ENCODE assay signal across 8 cellular contexts in genomic region chr4:185395956-185396723, GRCh38. TPM values are rescaled to one million over a fixed set of nuclear protein-coding genes. Genes with fewer than 3 reads are reported as not detected.
A peak's percentile ranks its signal among the peaks of the same experiment; 100 is the strongest.
DNase-seq lines count a peak whose midpoint lies in the region; TF ChIP-seq lines count a peak whose summit lies in the region.

No MANE protein-coding gene starts in this region.

- no peaks in the 10 kb centered on the region for H3K9me3 Mint-ChIP-seq in HFFc6

- peak overlapping the region; percentile 92 for H3K4me3 Mint-ChIP-seq in HFFc6

- no peak for TF ChIP-seq CTCF in HFFc6 (IDR thresholded peaks at IDR 0.05)

- peaks cover 2% of the 10 kb centered on the region for H3K27me3 Mint-ChIP-seq in HFFc6 (ENCODE audit: insufficient read depth)

- peaks cover 52% of the 10 kb centered on the region for H3K4me1 Mint-ChIP-seq in HFFc6 (ENCODE audit: low read depth)

- in situ Hi-C loops in SK-MEL-5 (cut with HindIII; ENCODE audit: low pct_unique_long_range_greater_than_20kb, low sequenced_read_pairs), result no loop called here

- H3K36me3 Mint-ChIP-seq in HFFc6 (ENCODE audit: low read depth), result peaks cover 15% of the 10 kb centered on the region

- peak; percentile 94 for DNase-seq in GM04504 (ENCODE audit: low read depth)
- peak; percentile 96 for DNase-seq in HFFc6
- DNase-seq in NAMALWA (ENCODE audit: low spot score), result peak; percentile 97
- peak; percentile 98 for DNase-seq in SK-MEL-5 (ENCODE audit: low read depth, low spot score)
- peak; percentile 97 for DNase-seq in activated naive CD4-positive, alpha-beta T cell treated with anti-CD3 and anti-CD28 coated beads, Interleukin-2, amount 50 U/mL, for 16 hours
- peak; percentile 97 for DNase-seq in globus pallidus (ENCODE audit: low spot score)
- peak; percentile 94 for DNase-seq in occipital lobe (lab: John Stamatoyannopoulos, UW)

- peak overlapping the region; percentile 100 for H3K27ac ChIP-seq in temporal lobe (ENCODE audit: low read depth, low read length)

- H3K27ac Mint-ChIP-seq in HFFc6, result peak overlapping the region; percentile 94

RNA-seq across cellular contexts. Expression of gene LRP2BP, which starts 0.4 kb away (rescaled TPM):
- total RNA-seq in HFFc6 (2021; fragmentation: NEBNext Ultra II Directional; extraction: Animal tissue kit (Norgen Biotek cat#: 25700)), result under 1 TPM; 0.13 to 0.47 (median 0.24) TPM
- 0.48 and 0.71 TPM in 2 replicates for total RNA-seq in SK-MEL-5 (2014; rRNA removed; shearing (Covaris generic))
- polyA plus RNA-seq in SK-MEL-5 (2015; cell fraction: cytosol; rRNA removed), result 0.10 and 0.17 TPM in 2 replicates
- 2.1 and 3.0 TPM in 2 replicates for polyA plus RNA-seq in SK-MEL-5 (2015; cell fraction: nucleus; rRNA removed)
- 10.8 TPM for total RNA-seq in occipital lobe
- 4.2 TPM for total RNA-seq in temporal lobe

RNA-seq across cellular contexts. Expression of gene ANKRD37, which starts 0.5 kb away (rescaled TPM):
- 10 to 100 TPM in 1 of 6 experiments, 1 to 10 TPM in 5; 3.1 to 11.4 (median 4.1) TPM for total RNA-seq in HFFc6 (2021; fragmentation: NEBNext Ultra II Directional; extraction: Animal tissue kit (Norgen Biotek cat#: 25700))
- 42.5 and 57.6 TPM in 2 replicates for total RNA-seq in SK-MEL-5 (2014; rRNA removed; shearing (Covaris generic))
- polyA plus RNA-seq in SK-MEL-5 (2015; cell fraction: cytosol; rRNA removed), result 23.8 and 29.3 TPM in 2 replicates
- polyA plus RNA-seq in SK-MEL-5 (2015; cell fraction: nucleus; rRNA removed), result 9.7 and 26.0 TPM in 2 replicates
- total RNA-seq in occipital lobe (25.1 TPM), temporal lobe (11.8 TPM)

RNA-seq across cellular contexts. Expression of gene UFSP2, which starts 29.6 kb away (rescaled TPM):
- total RNA-seq in HFFc6 (2021; fragmentation: NEBNext Ultra II Directional; extraction: Animal tissue kit (Norgen Biotek cat#: 25700)), result 10 to 100 TPM; 23.1 to 35.6 (median 32.5) TPM
- 42.2 and 43.4 TPM in 2 replicates for total RNA-seq in SK-MEL-5 (2014; rRNA removed; shearing (Covaris generic))
- 26.1 and 31.1 TPM in 2 replicates for polyA plus RNA-seq in SK-MEL-5 (2015; cell fraction: cytosol; rRNA removed)
- 16.0 and 19.2 TPM in 2 replicates for polyA plus RNA-seq in SK-MEL-5 (2015; cell fraction: nucleus; rRNA removed)
- total RNA-seq in occipital lobe, result 53.0 TPM
- total RNA-seq in temporal lobe, result 32.9 TPM

Comparison
In these comparisons a context has a peak if more than half of its experiments do, and no peak if none do; other contexts are left out.
1. Peak in every context shown above with its lines: DNase-seq and H3K27ac ChIP-seq.